Comparison of ENCODE assay signal across 15 cellular contexts in genomic region chr3:3586843-3587626, GRCh38.
DNase-seq lines count a peak whose midpoint lies in the region; FAIRE-seq and TF ChIP-seq lines count a peak whose summit lies in the region.
"Had no signal": no experiment of that assay in that cellular context is flagged by ENCODE, and none has a peak within 500 bp of the region (broad histone marks: within the 10 kb centered on the region; RNA-seq: fewer than 3 reads in every experiment).

No MANE protein-coding gene starts in this region.

- 93% methylated on average over 7 of the region's 7 CpGs; no CpG with 5 or more reads in 1 of the 2 experiments for WGBS in H1 (ENCODE audit: extremely low coverage in 1 of 2, insufficient coverage in 1 of 2, insufficient read length in 1 of 2, insufficient replicate concordance in 2 of 2, low coverage in 1 of 2, low lambda C conversion rate in 2 of 2, missing lambda C conversion rate in 1 of 2), 2 experiments

- no peaks in the 10 kb centered on the region for H3K9me2 ChIP-seq in neural cell (ENCODE audit: insufficient read depth, low read length)

- H2BK120ac ChIP-seq in H1 (replicated peaks; ENCODE audit: low read depth, low read length) = no peak overlapping the region

- no peak overlapping the region for H2AK5ac ChIP-seq in H1 (ENCODE audit: low read depth, low read length)

- H3K4me3 Mint-ChIP-seq in type B pancreatic cell = peak overlapping the region; percentile 32
- H3K4me3 Mint-ChIP-seq: H9, IgD-negative memory B cell had no signal

- no peaks in the 10 kb centered on the region for H3K9me3 ChIP-seq in H1 (ENCODE audit: insufficient read depth in 2 of 2, low read depth in 1 of 2, low read length in 1 of 2)
- no peaks in the 10 kb centered on the region for H3K9me3 ChIP-seq in neural cell (ENCODE audit: low read length)
- H3K9me3 ChIP-seq: A549 had no signal

- no peak overlapping the region for H4K91ac ChIP-seq in H1 (replicated peaks; ENCODE audit: insufficient read length, low read length)

- no peak overlapping the region for H3K23ac ChIP-seq in H1 (ENCODE audit: insufficient read length)

- no peak overlapping the region for H3K4ac ChIP-seq in H1 (replicated peaks; ENCODE audit: insufficient read length, low read depth, low read length)

- DNase-seq in SHP77 treated with DMSO at 0.1 percent for 48 hours (lab: John Stamatoyannopoulos, UW) = peak; percentile 13
- no peak for DNase-seq in SHP77 (lab: John Stamatoyannopoulos, UW)
- no peak for DNase-seq in H1 (ENCODE audit: low read depth in 1 of 2, low spot score in 2 of 2)
- no peak for DNase-seq in type B pancreatic cell (ENCODE audit: extremely low spot score, unreplicated experiment)
- DNase-seq in GM12892 (ENCODE audit: insufficient read length) = no peak
- no peak for DNase-seq in activated CD4-positive, CD25-positive, alpha-beta regulatory T cell (lab: John Stamatoyannopoulos, UW)
- DNase-seq in NOMO-1 treated with DMSO at 0.1 percent for 48 hours (lab: John Stamatoyannopoulos, UW; ENCODE audit: unreplicated experiment) = no peak
- DNase-seq: H9, NCI-H1694, OCI-M1, RPMI8226 had no signal

- no peak overlapping the region for H3K18ac ChIP-seq in H1 (ENCODE audit: extremely low read depth, low read length)

- no peak for TF ChIP-seq POLR2A in H1 (IDR thresholded peaks at IDR 0.05; ENCODE audit: control extremely low read depth in 1 of 2, low read depth in 2 of 2, low read length in 2 of 2)
- TF ChIP-seq POLR2A in GM12892 (IDR thresholded peaks at IDR 0.05; ENCODE audit: low read depth, low read length) = no peak

- no peak overlapping the region for H4K8ac ChIP-seq in H1 (ENCODE audit: extremely low read depth, insufficient read depth, low read length)

- H2AFZ ChIP-seq in H1 (ENCODE audit: low read length) (0 out of 2 replicates have a peak overlapping the region, but pooled peaks have one; percentile 8), neural cell (ENCODE audit: low read depth, low read length) (no peak overlapping the region)

- no peak for TF ChIP-seq EP300 in H1 (IDR thresholded peaks at IDR 0.05; ENCODE audit: borderline replicate concordance in 1 of 2, low read depth in 2 of 2, low read length in 2 of 2)
- TF ChIP-seq EP300 in neural cell (conservative IDR thresholded peaks at IDR 0.05; ENCODE audit: poor library complexity, severe bottlenecking) = peak; percentile 76

- H2BK12ac ChIP-seq in H1 (ENCODE audit: low read depth, low read length) = no peak overlapping the region

- H3K56ac ChIP-seq in H1 (replicated peaks; ENCODE audit: insufficient read length, low read depth, low read length) = no peak overlapping the region

- peak overlapping the region; percentile 20 for H3K27ac Mint-ChIP-seq in type B pancreatic cell
- H3K27ac Mint-ChIP-seq: H9, IgD-negative memory B cell had no signal

- H3K79me1 ChIP-seq in H1 (ENCODE audit: low read depth, low read length) = no peaks in the 10 kb centered on the region

- H4K20me1 ChIP-seq in H1 (replicated peaks in 1 of 2; ENCODE audit: control insufficient read depth in 1 of 2, insufficient read depth in 2 of 2, low read length in 2 of 2) (no peaks in the 10 kb centered on the region), neural cell (ENCODE audit: insufficient read depth) (no peaks in the 10 kb centered on the region)

- H2BK20ac ChIP-seq in H1 (ENCODE audit: low read length) = no peak overlapping the region

- H3K27me3 Mint-ChIP-seq in type B pancreatic cell = peaks cover 10% of the 10 kb centered on the region

- H3K79me2 ChIP-seq in H1 (ENCODE audit: control insufficient read depth in 1 of 2, insufficient read depth in 2 of 2, low read length in 2 of 2) (no peaks in the 10 kb centered on the region), neural cell (replicated peaks; ENCODE audit: insufficient read depth, low read length) (no peaks in the 10 kb centered on the region)

- H3K14ac ChIP-seq in H1 (ENCODE audit: insufficient read length) = no peak overlapping the region

- H3K4me1 ChIP-seq in H1 (replicated peaks in 1 of 4; ENCODE audit: control insufficient read depth in 3 of 4, insufficient read depth in 4 of 4, low read length in 3 of 4) = no peaks in the 10 kb centered on the region
- H3K4me1 ChIP-seq: A549 had no signal

- no peaks in the 10 kb centered on the region for H3K36me3 ChIP-seq in H1 (ENCODE audit: control insufficient read depth in 2 of 4, insufficient read depth in 4 of 4, low read length in 3 of 4)
- H3K36me3 ChIP-seq in neural cell (ENCODE audit: insufficient read depth, low read length) = no peaks in the 10 kb centered on the region

- TF ChIP-seq CTCF in H1 (IDR thresholded peaks at IDR 0.05; ENCODE audit: control extremely low read depth in 1 of 3, insufficient read depth in 1 of 3, low read depth in 1 of 3, low read length in 3 of 3) = no peak
- no peak for TF ChIP-seq CTCF in neural cell (IDR thresholded peaks at IDR 0.05; ENCODE audit: poor library complexity, severe bottlenecking)
- TF ChIP-seq CTCF in type B pancreatic cell (conservative IDR thresholded peaks at IDR 0.05) = no peak

- H3K27me3 ChIP-seq in H1 (replicated peaks in 1 of 4; ENCODE audit: control insufficient read depth in 3 of 4, extremely low read depth in 1 of 4, insufficient read depth in 3 of 4, low read length in 3 of 4) = no peaks in the 10 kb centered on the region
- H3K27me3 ChIP-seq in neural cell (ENCODE audit: insufficient read depth, low read depth, low read length) = no peaks in the 10 kb centered on the region

- POLR2A ChIA-PET in H1 (lab: Charles Lee; ENCODE audit: partially characterized antibody) = no interaction called here

- no peaks in the 10 kb centered on the region for H3F3A ChIP-seq in neural cell (ENCODE audit: insufficient read depth, low read length, poor library complexity, severe bottlenecking)

- H2BK15ac ChIP-seq in H1 (ENCODE audit: low read length) = no peak overlapping the region

- H3K36me3 Mint-ChIP-seq in type B pancreatic cell = no peaks in the 10 kb centered on the region

- H3K9ac ChIP-seq in H1 (replicated peaks in 1 of 4; ENCODE audit: extremely low read depth in 1 of 4, low read depth in 3 of 4, low read length in 3 of 4) = no peak overlapping the region
- no peak overlapping the region for H3K9ac ChIP-seq in neural cell (ENCODE audit: low read length)

- H3K4me1 Mint-ChIP-seq in type B pancreatic cell (ENCODE audit: unreplicated experiment) = peaks cover 28% of the 10 kb centered on the region

- TF ChIP-seq RAD21 in H1 (IDR thresholded peaks at IDR 0.05 in 1 of 2, conservative IDR thresholded peaks at IDR 0.05 in 1 of 2; ENCODE audit: low read depth in 2 of 2, low read length in 2 of 2) = no peak
- no peak for TF ChIP-seq RAD21 in neural cell (conservative IDR thresholded peaks at IDR 0.05)

- no peak overlapping the region for H2BK5ac ChIP-seq in H1 (ENCODE audit: low read depth, low read length)

- H3K4me2 ChIP-seq in H1 (ENCODE audit: insufficient read depth in 1 of 2, low read depth in 2 of 2, low read length in 2 of 2) (no peak overlapping the region), neural cell (ENCODE audit: low read length) (peak overlapping the region; percentile 35)
- H3K4me2 ChIP-seq: A549 had no signal

- FAIRE-seq in H1 (lab: Jason Lieb, UNC) (no peak), GM12892 (lab: Jason Lieb, UNC) (no peak)
- FAIRE-seq: A549 had no signal

- no peak overlapping the region for H3K4me3 ChIP-seq in H1 (ENCODE audit: extremely low read depth in 1 of 4, insufficient read depth in 2 of 4, low read depth in 3 of 4, low read length in 4 of 4)
- no peak overlapping the region for H3K4me3 ChIP-seq in neural cell (ENCODE audit: low read length)
- H3K4me3 ChIP-seq: A549 had no signal

- H3K23me2 ChIP-seq in H1 (ENCODE audit: low read depth, low read length) = no peaks in the 10 kb centered on the region

- H4K5ac ChIP-seq in H1 (ENCODE audit: insufficient read length, low read depth, low read length) = no peak overlapping the region

- peaks cover 4% of the 10 kb centered on the region for H3K9me3 Mint-ChIP-seq in type B pancreatic cell
- H3K9me3 Mint-ChIP-seq: H9 had no signal

- CTCF ChIA-PET in H1 (lab: Charles Lee; ENCODE audit: partially characterized antibody) = interaction anchor here (0.9 kb wide), 1 partner anchor 10 kb away, joined by 3 read pairs; no protein-coding TSS in a partner anchor

- H3K27ac ChIP-seq in H1 (ENCODE audit: low read depth, low read length) = no peak overlapping the region
- H3K27ac ChIP-seq in neural cell (ENCODE audit: low read length) = no peak overlapping the region
- H3K27ac ChIP-seq: A549, C4-2B had no signal

TF ChIP-seq in H1, 55 proteins besides CTCF, POLR2A, EP300 and RAD21 (continues in another document):
- TF ChIP-seq PHF8 (conservative IDR thresholded peaks at IDR 0.05; ENCODE audit: low read depth, low read length) (no peak), FOSL1 (IDR thresholded peaks at IDR 0.05; ENCODE audit: insufficient read depth, low read depth, low read length) (no peak), USF2 (IDR thresholded peaks at IDR 0.05; ENCODE audit: low read length) (no peak), MAX (IDR thresholded peaks at IDR 0.05) (no peak)

TF ChIP-seq in neural cell, 6 proteins besides CTCF, POLR2A, EP300 and RAD21:
- TF ChIP-seq POLR2AphosphoS5 (IDR thresholded peaks at IDR 0.05) (peak; percentile 55), REST (IDR thresholded peaks at IDR 0.05; ENCODE audit: borderline replicate concordance) (no peak), MXI1 (conservative IDR thresholded peaks at IDR 0.05; ENCODE audit: poor library complexity, severe bottlenecking) (no peak)
